In the genomic region with DNA sequence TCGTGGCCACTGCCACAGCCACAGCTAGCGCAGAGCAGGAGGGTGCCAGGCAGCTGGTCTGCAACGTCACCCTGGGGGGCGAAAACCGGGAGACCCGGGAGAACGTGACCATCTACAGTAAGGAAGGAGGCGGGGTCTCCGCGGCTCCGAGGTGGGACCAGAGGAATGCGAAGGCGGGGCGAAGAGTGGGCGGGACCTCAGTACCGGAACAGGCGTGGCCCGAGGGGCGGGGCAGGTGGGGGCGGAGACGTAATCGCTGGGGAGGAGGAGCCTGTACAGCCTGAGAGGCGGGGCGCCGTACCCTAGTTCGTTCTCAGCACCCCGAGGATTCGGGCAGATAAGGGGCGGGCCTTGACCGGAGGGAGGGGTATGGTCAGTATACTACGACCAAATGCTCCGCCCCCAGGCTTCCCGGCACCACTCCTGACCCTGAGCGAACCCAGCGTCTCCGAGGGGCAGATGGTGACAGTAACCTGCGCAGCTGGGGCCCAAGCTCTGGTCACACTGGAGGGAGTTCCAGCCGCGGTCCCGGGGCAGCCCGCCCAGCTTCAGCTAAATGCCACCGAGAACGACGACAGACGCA, we compare ENCODE assay signal across 8 cellular contexts. TPM values are rescaled to one million over a fixed set of nuclear protein-coding genes. Genes with fewer than 3 reads are reported as not detected.
DNase-seq lines count a peak whose midpoint lies in the region; ATAC-seq and TF ChIP-seq lines count a peak whose summit lies in the region.

No MANE protein-coding gene starts in this region.

- no peak overlapping the region for H3K9ac ChIP-seq in PC-3 (ENCODE audit: low read length)

- DNase-seq in ELF-1 (ENCODE audit: low read depth, low spot score): peak; percentile 83
- peak; percentile 83 for DNase-seq in PC-3
- peak; percentile 72 for DNase-seq in activated T-helper 2 cell treated with anti-CD3 and anti-CD28 coated beads, Interferon-gamma antibody, Interleukin-2, Interleukin-4, amounts not matched to agents 10 μg/mL and 5 μg/mL and 100 μg/mL, durations not matched to agents 14 hours and 24 hours and 36 hours (ENCODE audit: low spot score)
- DNase-seq in foreskin keratinocyte: peak in 1 of 2 donors; percentile 51
- peak; percentile 35 for DNase-seq in occipital lobe (lab: John Stamatoyannopoulos, UW)
- DNase-seq in upper lobe of left lung: peak; percentile 96 to 98

- TF ChIP-seq CTCF in PC-3 (conservative IDR thresholded peaks at IDR 0.05; ENCODE audit: low read depth, low read length) (no peak), foreskin keratinocyte (conservative IDR thresholded peaks at IDR 0.05) (no peak), upper lobe of left lung (IDR thresholded peaks at IDR 0.05) (no peak)

- POLR2A ChIA-PET in PC-3 (lab: Charles Lee; ENCODE audit: unreplicated experiment): interaction anchor here (0.7 kb wide), 1 partner anchor 22 kb away, joined by 6 read pairs; the partner anchor contains the start of gene ICAM1

- H3K27ac ChIP-seq in PC-3 (ENCODE audit: low read length): no peak overlapping the region
- H3K27ac ChIP-seq in foreskin keratinocyte: no peak overlapping the region
- H3K27ac ChIP-seq in upper lobe of left lung: peak overlapping the region; percentile 37 to 82 (median 66)

- peaks cover 9% of the 10 kb centered on the region for H3K36me3 Mint-ChIP-seq in activated T-helper 2 cell treated with anti-CD3 and anti-CD28 coated beads, Interferon-gamma antibody, Interleukin-2, Interleukin-4, amounts not matched to agents 10 μg/mL and 5 μg/mL and 100 μg/mL, durations not matched to agents 14 hours and 24 hours and 36 hours (ENCODE audit: low read depth)

- no peaks in the 10 kb centered on the region for H3K79me2 ChIP-seq in PC-3 (ENCODE audit: low read length)

- no TSS peak for BruUV-seq in PC-3 (replicated peaks; lab: Mats Ljungman, UMichigan)

- no peaks in the 10 kb centered on the region for H3K9me2 ChIP-seq in PC-3 (replicated peaks; ENCODE audit: low read length)

- no peaks in the 10 kb centered on the region for H3F3A ChIP-seq in PC-3 (ENCODE audit: low read length, unreplicated experiment)

- peaks cover 53% of the 10 kb centered on the region for H3K4me1 Mint-ChIP-seq in activated T-helper 2 cell treated with anti-CD3 and anti-CD28 coated beads, Interferon-gamma antibody, Interleukin-2, Interleukin-4, amounts not matched to agents 10 μg/mL and 5 μg/mL and 100 μg/mL, durations not matched to agents 14 hours and 24 hours and 36 hours (ENCODE audit: low read depth)

- intact Hi-C loops in PC-3 (cut with micrococcal nuclease): no loop called here
- intact Hi-C loops in activated T-helper 2 cell treated with anti-CD3 and anti-CD28 coated beads, Interferon-gamma antibody, Interleukin-2, Interleukin-4, amounts not matched to agents 10 μg/mL and 5 μg/mL and 100 μg/mL, durations not matched to agents 14 hours and 24 hours and 36 hours (cut with micrococcal nuclease): loop anchor here (10.0 kb wide), 1 partner anchor 363 kb away; the partner anchor contains the start of gene ILF3

- H3K36me3 ChIP-seq in PC-3 (ENCODE audit: low read depth, low read length): no peaks in the 10 kb centered on the region
- no peaks in the 10 kb centered on the region for H3K36me3 ChIP-seq in upper lobe of left lung

- peak overlapping the region; percentile 95 for H3K4me2 ChIP-seq in PC-3 (ENCODE audit: low read length)

- no peaks in the 10 kb centered on the region for H3K9me3 Mint-ChIP-seq in activated T-helper 2 cell treated with anti-CD3 and anti-CD28 coated beads, Interferon-gamma antibody, Interleukin-2, Interleukin-4, amounts not matched to agents 10 μg/mL and 5 μg/mL and 100 μg/mL, durations not matched to agents 14 hours and 24 hours and 36 hours

- peaks cover 29% of the 10 kb centered on the region for H3K4me1 ChIP-seq in PC-3 (ENCODE audit: insufficient read depth, low read length)
- H3K4me1 ChIP-seq in foreskin keratinocyte: peaks cover 7% of the 10 kb centered on the region
- H3K4me1 ChIP-seq in upper lobe of left lung: peaks cover 82 to 90% (median 87%) of the 10 kb centered on the region in 4 donors

- no peak overlapping the region for H3K27ac Mint-ChIP-seq in activated T-helper 2 cell treated with anti-CD3 and anti-CD28 coated beads, Interferon-gamma antibody, Interleukin-2, Interleukin-4, amounts not matched to agents 10 μg/mL and 5 μg/mL and 100 μg/mL, durations not matched to agents 14 hours and 24 hours and 36 hours

- H3K4me3 ChIP-seq in PC-3 (ENCODE audit: low read length) (peak overlapping the region; percentile 69), upper lobe of left lung (peak overlapping the region in 3 of 4 donors; percentile 39 to 64 (median 54))

- no peak for TF ChIP-seq EP300 in upper lobe of left lung (IDR thresholded peaks at IDR 0.05)

- no peaks in the 10 kb centered on the region for H4K20me1 ChIP-seq in PC-3 (ENCODE audit: low read length)

- WGBS in upper lobe of left lung, 2 donors: 1 to 7% methylated on average over 15 to 28 of the region's 45 CpGs

- peak overlapping the region; percentile 80 for H2AFZ ChIP-seq in PC-3 (ENCODE audit: low read length)

- ATAC-seq in HG02943 (IDR thresholded peaks at IDR 0.05; ENCODE audit: low read depth, unreplicated experiment) (peak; percentile 43), PC-3 (peak; percentile 49), foreskin keratinocyte (peak; percentile 47), upper lobe of left lung (ENCODE audit: low FRiP score in 2 of 2) (peak; percentile 79 to 89), GM18502 (IDR thresholded peaks at IDR 0.05; ENCODE audit: poor library complexity, unreplicated experiment) (no peak)

- peak overlapping the region; percentile 79 for H3K4me3 Mint-ChIP-seq in activated T-helper 2 cell treated with anti-CD3 and anti-CD28 coated beads, Interferon-gamma antibody, Interleukin-2, Interleukin-4, amounts not matched to agents 10 μg/mL and 5 μg/mL and 100 μg/mL, durations not matched to agents 14 hours and 24 hours and 36 hours (ENCODE audit: low read depth)

- TF ChIP-seq POLR2A in upper lobe of left lung (IDR thresholded peaks at IDR 0.05): no peak

- H3K27me3 Mint-ChIP-seq in activated T-helper 2 cell treated with anti-CD3 and anti-CD28 coated beads, Interferon-gamma antibody, Interleukin-2, Interleukin-4, amounts not matched to agents 10 μg/mL and 5 μg/mL and 100 μg/mL, durations not matched to agents 14 hours and 24 hours and 36 hours (ENCODE audit: low read depth): peaks cover 60% of the 10 kb centered on the region

- peaks cover 19% of the 10 kb centered on the region; the same call in 1 of the 2 replicates for H3K27me3 ChIP-seq in PC-3 (ENCODE audit: low read length)
- H3K27me3 ChIP-seq in foreskin keratinocyte: peaks cover 95% of the 10 kb centered on the region
- H3K27me3 ChIP-seq in upper lobe of left lung: peaks cover 0 to 50% (median 23%) of the 10 kb centered on the region in 4 donors

- H3K9me3 ChIP-seq in PC-3 (ENCODE audit: low read length) (no peaks in the 10 kb centered on the region), upper lobe of left lung (no peaks in the 10 kb centered on the region)

- CTCF ChIA-PET in PC-3 (lab: Charles Lee): interaction anchor here (2.1 kb wide), 1 partner anchor 22 kb away, joined by 12 read pairs; the partner anchor contains the start of gene ICAM1

RNA-seq across cellular contexts. Expression of gene ICAM5, which starts 2.5 kb away (rescaled TPM):
- total RNA-seq in PC-3 (2014; rRNA removed): 1.8 and 2.0 TPM in 2 replicates
- total RNA-seq in activated T-helper 2 cell treated with anti-CD3 and anti-CD28 coated beads, Interferon-gamma antibody, Interleukin-2, Interleukin-4, amounts not matched to agents 10 μg/mL and 5 μg/mL and 100 μg/mL, durations not matched to agents 14 hours and 24 hours and 36 hours: 2.6 and 3.5 TPM in 2 replicates
- total RNA-seq in foreskin keratinocyte: 2.5 and 3.8 TPM in 2 replicates
- 1.4 and 2.2 TPM in 2 replicates for polyA plus RNA-seq in foreskin keratinocyte
- total RNA-seq in occipital lobe: 3.3 TPM
- total RNA-seq in upper lobe of left lung: 100 to 1,000 TPM in 1 of 6 donors, 10 to 100 TPM in 5; 19.5 to 102 (median 27.2) TPM

RNA-seq across cellular contexts. Expression of gene ICAM4, which starts 5.5 kb away (rescaled TPM):
- not detected in 2 replicates for total RNA-seq in PC-3 (2014; rRNA removed)
- total RNA-seq in activated T-helper 2 cell treated with anti-CD3 and anti-CD28 coated beads, Interferon-gamma antibody, Interleukin-2, Interleukin-4, amounts not matched to agents 10 μg/mL and 5 μg/mL and 100 μg/mL, durations not matched to agents 14 hours and 24 hours and 36 hours: 1.4 and 1.6 TPM in 2 replicates
- 0.49 and 0.71 TPM in 2 replicates for total RNA-seq in foreskin keratinocyte
- 0.51 and 1.8 TPM in 2 replicates for polyA plus RNA-seq in foreskin keratinocyte
- total RNA-seq in occipital lobe: 0.16 TPM
- 10 to 100 TPM in 5 of 6 donors, 1 to 10 TPM in 1; 6.3 to 24.3 (median 12.0) TPM for total RNA-seq in upper lobe of left lung

RNA-seq across cellular contexts. Expression of gene ZGLP1, which starts 17.3 kb away (rescaled TPM):
- 1.4 and 1.8 TPM in 2 replicates for total RNA-seq in PC-3 (2014; rRNA removed)
- 3.2 and 3.5 TPM in 2 replicates for total RNA-seq in activated T-helper 2 cell treated with anti-CD3 and anti-CD28 coated beads, Interferon-gamma antibody, Interleukin-2, Interleukin-4, amounts not matched to agents 10 μg/mL and 5 μg/mL and 100 μg/mL, durations not matched to agents 14 hours and 24 hours and 36 hours
- 1.6 and 2.6 TPM in 2 replicates for total RNA-seq in foreskin keratinocyte
- 3.4 and 3.6 TPM in 2 replicates for polyA plus RNA-seq in foreskin keratinocyte
- 1.6 TPM for total RNA-seq in occipital lobe
- 10 to 100 TPM in 1 of 6 donors, 1 to 10 TPM in 5; 1.8 to 21.6 (median 5.4) TPM for total RNA-seq in upper lobe of left lung

RNA-seq across cellular contexts. Expression of gene ICAM1, which starts 21.4 kb away (rescaled TPM):
- total RNA-seq in PC-3 (2014; rRNA removed) (9.4 and 15.3 TPM in 2 replicates), foreskin keratinocyte (0.71 and 1.7 TPM in 2 replicates), occipital lobe (1.6 TPM), upper lobe of left lung (100 to 1,000 TPM; 190 to 791 (median 356) TPM)
- total RNA-seq in activated T-helper 2 cell treated with anti-CD3 and anti-CD28 coated beads, Interferon-gamma antibody, Interleukin-2, Interleukin-4, amounts not matched to agents 10 μg/mL and 5 μg/mL and 100 μg/mL, durations not matched to agents 14 hours and 24 hours and 36 hours: 75.3 and 75.7 TPM in 2 replicates
- polyA plus RNA-seq in foreskin keratinocyte: 0.56 and 1.3 TPM in 2 replicates

RNA-seq across cellular contexts. Expression of gene FDX2, which starts 23.5 kb away (rescaled TPM):
- 79.5 and 98.4 TPM in 2 replicates for total RNA-seq in PC-3 (2014; rRNA removed)
- 16.8 and 18.0 TPM in 2 replicates for total RNA-seq in activated T-helper 2 cell treated with anti-CD3 and anti-CD28 coated beads, Interferon-gamma antibody, Interleukin-2, Interleukin-4, amounts not matched to agents 10 μg/mL and 5 μg/mL and 100 μg/mL, durations not matched to agents 14 hours and 24 hours and 36 hours
- total RNA-seq in foreskin keratinocyte: 30.9 and 33.2 TPM in 2 replicates
- 58.1 and 63.7 TPM in 2 replicates for polyA plus RNA-seq in foreskin keratinocyte
- 14.7 TPM for total RNA-seq in occipital lobe
- 10 to 100 TPM; 16.6 to 27.5 (median 26.0) TPM for total RNA-seq in upper lobe of left lung

Comparison
In these comparisons a context has a peak if more than half of its experiments do, and no peak if none do; other contexts are left out.
1. H3K27ac ChIP-seq: peak in upper lobe of left lung (4 of 4); none in PC-3 (single experiment) and foreskin keratinocyte (single experiment).